Comparison of ENCODE assay signal across 11 cellular contexts in genomic region chr11:65437436-65438227, GRCh38. TPM values are rescaled to one million over a fixed set of nuclear protein-coding genes. Genes with fewer than 3 reads are reported as not detected.
A peak's percentile ranks its signal among the peaks of the same experiment; 100 is the strongest.
DNase-seq lines count a peak whose midpoint lies in the region; ATAC-seq and TF ChIP-seq lines count a peak whose summit lies in the region.
"Had no signal": no experiment of that assay in that cellular context is flagged by ENCODE, and none has a peak within 500 bp of the region (broad histone marks: within the 10 kb centered on the region; RNA-seq: fewer than 3 reads in every experiment).

No MANE protein-coding gene starts in this region.

- H3K27ac ChIP-seq in GM23248 = peak overlapping the region; percentile 100

- peaks cover 87% of the 10 kb centered on the region for H3K4me1 Mint-ChIP-seq in activated CD4-positive, alpha-beta memory T cell treated with anti-CD3 and anti-CD28 coated beads, Interleukin-2, amount 10 ng/mL, durations not matched to agents 7 days and 5 days

- H4K20me1 ChIP-seq in GM23248 (ENCODE audit: insufficient read depth) = peaks cover 60% of the 10 kb centered on the region

- peak overlapping the region; percentile 23 for H3K27ac Mint-ChIP-seq in activated CD4-positive, alpha-beta memory T cell treated with anti-CD3 and anti-CD28 coated beads, Interleukin-2, amount 10 ng/mL, durations not matched to agents 7 days and 5 days

- intact Hi-C loops in sciatic nerve (cut with DNase I) = no loop called here

- peak overlapping the region; percentile 100 for H3K9ac ChIP-seq in GM23248

- H3K9me2 ChIP-seq in GM23248 (ENCODE audit: insufficient read depth) = no peaks in the 10 kb centered on the region

- no peaks in the 10 kb centered on the region for H3K27me3 ChIP-seq in GM23248 (replicated peaks; ENCODE audit: insufficient read depth)
- H3K27me3 ChIP-seq: tibial nerve had no signal

- peaks cover 72% of the 10 kb centered on the region for H3K36me3 ChIP-seq in GM23248 (ENCODE audit: low read depth)

- H3K36me3 Mint-ChIP-seq in activated CD4-positive, alpha-beta memory T cell treated with anti-CD3 and anti-CD28 coated beads, Interleukin-2, amount 10 ng/mL, durations not matched to agents 7 days and 5 days (ENCODE audit: low read depth) = peaks cover 83% of the 10 kb centered on the region

- no peak for TF ChIP-seq CTCF in fibroblast of villous mesenchyme (IDR thresholded peaks at IDR 0.05; ENCODE audit: insufficient read depth, low read depth, low read length)

- 59 to 64% methylated on average over 14 of the region's 14 CpGs for WGBS in GM23248 (ENCODE audit: low coverage in 1 of 2, low lambda C conversion rate in 2 of 2, missing lambda C conversion rate in 2 of 2), 2 experiments

- H2AFZ ChIP-seq in GM23248 = no peak overlapping the region

- peak overlapping the region; percentile 42 for H3K4me2 ChIP-seq in GM23248 (ENCODE audit: unreplicated experiment)

- H3F3A ChIP-seq in GM23248 (ENCODE audit: insufficient read depth) = peaks cover 99% of the 10 kb centered on the region

- no peaks in the 10 kb centered on the region for H3K9me3 Mint-ChIP-seq in activated CD4-positive, alpha-beta memory T cell treated with anti-CD3 and anti-CD28 coated beads, Interleukin-2, amount 10 ng/mL, durations not matched to agents 7 days and 5 days
- H3K9me3 Mint-ChIP-seq: T-cell had no signal

- no peaks in the 10 kb centered on the region for H3K9me3 ChIP-seq in GM23248 (ENCODE audit: low read depth)
- H3K9me3 ChIP-seq: tibial nerve had no signal

- H3K4me3 ChIP-seq in GM23248 (peak overlapping the region; percentile 35), fibroblast of villous mesenchyme (ENCODE audit: low read depth, low read length) (peak overlapping the region; percentile 31)
- H3K4me3 ChIP-seq: tibial nerve had no signal

- POLR2A ChIA-PET in activated CD4-positive, alpha-beta memory T cell treated with anti-CD3 and anti-CD28 coated beads, Interleukin-2, amount 10 ng/mL, durations not matched to agents 7 days and 5 days (lab: Charles Lee) = interaction anchor here (0.8 to 3.5 kb wide), 14 partner anchors 9 to 70 kb away, joined by 3 to 54 read pairs (median 8); partner anchors contain the start of genes MALAT1 and NEAT1

- DNase-seq in GM23248 (peak; percentile 44), fibroblast of villous mesenchyme (ENCODE audit: low read depth) (peak; percentile 70), sciatic nerve (ENCODE audit: low spot score) (peak; percentile 49), NCI-H510A treated with DMSO at 0.1 percent for 48 hours (lab: John Stamatoyannopoulos, UW) (no peak), NCI-H2196 (lab: John Stamatoyannopoulos, UW; ENCODE audit: unreplicated experiment) (no peak), DMS79 (lab: John Stamatoyannopoulos, UW) (no peak), SKM-1 (lab: John Stamatoyannopoulos, UW; ENCODE audit: unreplicated experiment) (no peak)
- DNase-seq in activated CD4-positive, alpha-beta memory T cell treated with anti-CD3 and anti-CD28 coated beads, Interleukin-2, amount 10 ng/mL, durations not matched to agents 7 days and 5 days = no peak
- DNase-seq: NCI-H187, T-cell had no signal

- peaks cover 99% of the 10 kb centered on the region for H3K79me2 ChIP-seq in GM23248 (ENCODE audit: insufficient read depth)

- H3K4me3 Mint-ChIP-seq in activated CD4-positive, alpha-beta memory T cell treated with anti-CD3 and anti-CD28 coated beads, Interleukin-2, amount 10 ng/mL, durations not matched to agents 7 days and 5 days = no peak overlapping the region

- CTCF ChIA-PET in activated CD4-positive, alpha-beta memory T cell treated with anti-CD3 and anti-CD28 coated beads, Interleukin-2, amount 10 ng/mL, durations not matched to agents 7 days and 5 days (lab: Charles Lee) = interaction anchor here (1.0 kb wide), 1 partner anchor 34 kb away, joined by 3 read pairs; no protein-coding TSS in a partner anchor

- in situ Hi-C loops in GM23248 (cut with MboI) = no loop called here

- H3K27me3 Mint-ChIP-seq in activated CD4-positive, alpha-beta memory T cell treated with anti-CD3 and anti-CD28 coated beads, Interleukin-2, amount 10 ng/mL, durations not matched to agents 7 days and 5 days = no peaks in the 10 kb centered on the region
- H3K27me3 Mint-ChIP-seq: T-cell had no signal

- no peak for ATAC-seq in sciatic nerve
- ATAC-seq: T-cell had no signal

- H3K4me1 ChIP-seq in GM23248 (ENCODE audit: insufficient read depth) = peaks cover 76% of the 10 kb centered on the region

RNA-seq across cellular contexts. Expression of gene NEAT1, which starts 15.0 kb away (rescaled TPM):
- 74.3 and 143 TPM in 2 replicates for total RNA-seq in GM23248 (2014; rRNA removed; shearing (Covaris generic))
- polyA plus RNA-seq in GM23248 (2016; fragmentation: Nextera tagmentation; extraction: Ambion mirVana) = 36.2 and 50.7 TPM in 2 replicates
- 1,000 to 10,000 TPM; 1,222 to 1,245 TPM for total RNA-seq in activated CD4-positive, alpha-beta memory T cell treated with anti-CD3 and anti-CD28 coated beads, Interleukin-2, amount 10 ng/mL, durations not matched to agents 7 days and 5 days
- 413 and 487 TPM in 2 replicates for total RNA-seq in fibroblast of villous mesenchyme
- total RNA-seq in sciatic nerve = 1,255 TPM

RNA-seq across cellular contexts. Expression of gene FRMD8, which starts 51.2 kb away (rescaled TPM):
- total RNA-seq in GM23248 (2014; rRNA removed; shearing (Covaris generic)) = 80.2 and 106 TPM in 2 replicates
- polyA plus RNA-seq in GM23248 (2016; fragmentation: Nextera tagmentation; extraction: Ambion mirVana) = 25.4 and 30.0 TPM in 2 replicates
- total RNA-seq in activated CD4-positive, alpha-beta memory T cell treated with anti-CD3 and anti-CD28 coated beads, Interleukin-2, amount 10 ng/mL, durations not matched to agents 7 days and 5 days = 10 to 100 TPM; 53.9 to 61.3 TPM
- total RNA-seq in fibroblast of villous mesenchyme = 44.5 and 60.6 TPM in 2 replicates
- total RNA-seq in sciatic nerve = 65.9 TPM

RNA-seq across cellular contexts. Expression of gene SLC25A45, which starts 55.2 kb away (rescaled TPM):
- 3.6 and 6.4 TPM in 2 replicates for total RNA-seq in GM23248 (2014; rRNA removed; shearing (Covaris generic))
- 3.7 and 3.9 TPM in 2 replicates for polyA plus RNA-seq in GM23248 (2016; fragmentation: Nextera tagmentation; extraction: Ambion mirVana)
- 10 to 100 TPM; 19.4 to 19.8 TPM for total RNA-seq in activated CD4-positive, alpha-beta memory T cell treated with anti-CD3 and anti-CD28 coated beads, Interleukin-2, amount 10 ng/mL, durations not matched to agents 7 days and 5 days
- 1.7 and 2.9 TPM in 2 replicates for total RNA-seq in fibroblast of villous mesenchyme
- 12.0 TPM for total RNA-seq in sciatic nerve

Comparison
In these comparisons a context has a peak if more than half of its experiments do, and no peak if none do; other contexts are left out.
1. DNase-seq: peak in GM23248 (single experiment), fibroblast of villous mesenchyme (single experiment) and sciatic nerve (single experiment); none in activated CD4-positive, alpha-beta memory T cell treated with anti-CD3 and anti-CD28 coated beads, Interleukin-2, amount 10 ng/mL, durations not matched to agents 7 days and 5 days (single experiment), NCI-H510A treated with DMSO at 0.1 percent for 48 hours (single experiment), NCI-H2196 (single experiment), DMS79 (single experiment) and SKM-1 (single experiment).